24 cellular contexts compared by ENCODE assay signal in genomic region chr17:64632193-64632592, GRCh38. TPM values are rescaled to one million over a fixed set of nuclear protein-coding genes. Genes with fewer than 3 reads are reported as not detected.
DNase-seq lines count a peak whose midpoint lies in the region; ATAC-seq, FAIRE-seq and TF ChIP-seq lines count a peak whose summit lies in the region.
"Had no signal": no experiment of that assay in that cellular context is flagged by ENCODE, and none has a peak within 500 bp of the region (broad histone marks: within the 10 kb centered on the region; RNA-seq: fewer than 3 reads in every experiment).

No MANE protein-coding gene starts in this region.

- H3K9me3 ChIP-seq in GM23248 (ENCODE audit: low read depth) (no peaks in the 10 kb centered on the region), astrocyte (ENCODE audit: insufficient read depth, low read depth, low read length) (no peaks in the 10 kb centered on the region), skeletal muscle satellite cell (replicated peaks; ENCODE audit: low read length) (no peaks in the 10 kb centered on the region)
- H3K9me3 ChIP-seq: colonic mucosa, stomach, tibial artery had no signal

- ATAC-seq in HG03469 (IDR thresholded peaks at IDR 0.05; ENCODE audit: unreplicated experiment), result no peak
- ATAC-seq: activated CD8-positive, alpha-beta T cell treated with anti-CD3 and anti-CD28 coated beads, Interleukin-2, amount 10 ng/mL, durations not matched to agents 7 days and 5 days; CD8-positive, alpha-beta T cell; GM23338; sciatic nerve had no signal

- peaks cover 55% of the 10 kb centered on the region for H4K20me1 ChIP-seq in GM23248 (ENCODE audit: insufficient read depth)
- peaks cover 86% of the 10 kb centered on the region for H4K20me1 ChIP-seq in astrocyte (ENCODE audit: insufficient read depth, low read length)

- H3K4me1 Mint-ChIP-seq in astrocyte (ENCODE audit: low read depth, unreplicated experiment), result peaks cover 60% of the 10 kb centered on the region
- H3K4me1 Mint-ChIP-seq: nephron progenitor cell had no signal

- no peak for FAIRE-seq in astrocyte (lab: Jason Lieb, UNC)

- H3K9me2 ChIP-seq in GM23248 (ENCODE audit: insufficient read depth), result no peaks in the 10 kb centered on the region

- no peaks in the 10 kb centered on the region for H3K27me3 ChIP-seq in GM23248 (replicated peaks; ENCODE audit: insufficient read depth)
- no peaks in the 10 kb centered on the region for H3K27me3 ChIP-seq in astrocyte (ENCODE audit: insufficient read depth, low read length)
- H3K27me3 ChIP-seq in skeletal muscle satellite cell (ENCODE audit: control insufficient read depth, insufficient read depth, low read length), result no peaks in the 10 kb centered on the region
- H3K27me3 ChIP-seq: colonic mucosa, stomach, tibial artery had no signal

- H2AFZ ChIP-seq in GM23248, result no peak overlapping the region
- H2AFZ ChIP-seq in astrocyte (ENCODE audit: low read depth, low read length), result no peak overlapping the region
- H2AFZ ChIP-seq: GM23338 had no signal

- H3K27ac ChIP-seq in GM23248 (peak overlapping the region; percentile 74), astrocyte (ENCODE audit: low read depth, low read length) (peak overlapping the region; percentile 7)
- H3K27ac ChIP-seq: colonic mucosa, stomach, tibial artery had no signal

- peak overlapping the region; percentile 23 for H3K27ac Mint-ChIP-seq in astrocyte (ENCODE audit: unreplicated experiment)
- H3K27ac Mint-ChIP-seq: activated CD8-positive, alpha-beta T cell treated with anti-CD3 and anti-CD28 coated beads, Interleukin-2, amount 10 ng/mL, durations not matched to agents 7 days and 5 days; CD8-positive, alpha-beta T cell; GM23338; mesothelial cell of epicardium had no signal

- peaks cover 94% of the 10 kb centered on the region for H3F3A ChIP-seq in GM23248 (ENCODE audit: insufficient read depth)

- peaks cover 92% of the 10 kb centered on the region for H3K4me1 ChIP-seq in GM23248 (ENCODE audit: insufficient read depth)
- peaks cover 26% of the 10 kb centered on the region for H3K4me1 ChIP-seq in astrocyte (ENCODE audit: insufficient read depth, low read length)
- peaks cover 54% of the 10 kb centered on the region for H3K4me1 ChIP-seq in skeletal muscle satellite cell (ENCODE audit: control insufficient read depth, insufficient read depth, low read length)
- H3K4me1 ChIP-seq: colonic mucosa had no signal

- 89 to 91% methylated on average over 3 of the region's 3 CpGs for WGBS in GM23248 (ENCODE audit: low coverage in 1 of 2, low lambda C conversion rate in 2 of 2, missing lambda C conversion rate in 2 of 2), 2 experiments

- peak overlapping the region; percentile 46 for H3K4me2 ChIP-seq in GM23248 (ENCODE audit: unreplicated experiment)
- H3K4me2 ChIP-seq in astrocyte (ENCODE audit: low read length), result no peak overlapping the region
- no peak overlapping the region for H3K4me2 ChIP-seq in skeletal muscle satellite cell (ENCODE audit: low read length)
- H3K4me2 ChIP-seq: GM23338 had no signal

- H3K36me3 ChIP-seq in GM23248 (ENCODE audit: low read depth) (peaks cover 24% of the 10 kb centered on the region), astrocyte (ENCODE audit: insufficient read depth, low read length) (peaks cover 3% of the 10 kb centered on the region), skeletal muscle satellite cell (ENCODE audit: insufficient read depth, low read length) (peaks cover 27% of the 10 kb centered on the region)
- H3K36me3 ChIP-seq: colonic mucosa, stomach, tibial artery had no signal

- no peaks in the 10 kb centered on the region for H3K9me3 Mint-ChIP-seq in astrocyte (ENCODE audit: unreplicated experiment)
- H3K9me3 Mint-ChIP-seq: CD8-positive, alpha-beta T cell; GM23338; nephron progenitor cell had no signal

- in situ Hi-C loops in GM23248 (cut with MboI) (no loop called here), G401 (cut with HindIII; ENCODE audit: low sequenced_read_pairs) (no loop called here)

- H3K9ac ChIP-seq in GM23248 (peak overlapping the region; percentile 31; the same call in 1 of the 2 replicates), astrocyte (ENCODE audit: low read length) (peak overlapping the region; percentile 6), skeletal muscle satellite cell (ENCODE audit: low read depth, low read length) (peak overlapping the region; percentile 2)

- H3K4me3 ChIP-seq in GM23248 (no peak overlapping the region), astrocyte (ENCODE audit: insufficient read depth, low read depth, low read length) (no peak overlapping the region), skeletal muscle satellite cell (ENCODE audit: low read length) (no peak overlapping the region)
- H3K4me3 ChIP-seq: colonic mucosa, GM23338, stomach, tibial artery had no signal

- peaks cover 20% of the 10 kb centered on the region for H3K36me3 Mint-ChIP-seq in astrocyte (ENCODE audit: low read depth, unreplicated experiment)

- H3K79me2 ChIP-seq in GM23248 (ENCODE audit: insufficient read depth) (peaks cover 98% of the 10 kb centered on the region), astrocyte (ENCODE audit: insufficient read depth, low read length) (peaks cover 100% of the 10 kb centered on the region)

- H3K27me3 Mint-ChIP-seq in astrocyte (ENCODE audit: low read depth, unreplicated experiment), result no peaks in the 10 kb centered on the region

- DNase-seq in GM23248, result no peak
- DNase-seq in astrocyte (ENCODE audit: low read depth), result no peak
- peak; percentile 23 for DNase-seq in kidney glomerular epithelial cell (lab: John Stamatoyannopoulos, UW)
- DNase-seq in NCI-H2081 (lab: John Stamatoyannopoulos, UW), result no peak
- DNase-seq in G401 (ENCODE audit: low spot score), result no peak
- DNase-seq: activated CD4-positive, alpha-beta T cell treated with anti-CD3 and anti-CD28 coated beads for 1 hour; activated CD8-positive, alpha-beta T cell treated with anti-CD3 and anti-CD28 coated beads, Interleukin-2, amount 10 ng/mL, durations not matched to agents 7 days and 5 days; activated T-cell treated with anti-CD3 and anti-CD28 coated beads for 4 hours; CD8-positive, alpha-beta T cell; colonic mucosa; GDM1; NCI-H1417; NCI-H446; NCI-H82; nephron progenitor cell; posterior cingulate gyrus; SHP77 treated with DMSO at 0.1 percent for 48 hours; stomach; tibial artery had no signal

- no peak for TF ChIP-seq CTCF in astrocyte (IDR thresholded peaks at IDR 0.05; ENCODE audit: insufficient read depth, low read depth, low read length)

- H3K4me3 Mint-ChIP-seq in astrocyte (ENCODE audit: unreplicated experiment), result no peak overlapping the region
- H3K4me3 Mint-ChIP-seq: activated CD8-positive, alpha-beta T cell treated with anti-CD3 and anti-CD28 coated beads, Interleukin-2, amount 10 ng/mL, durations not matched to agents 7 days and 5 days; CD8-positive, alpha-beta T cell; GM23338; mesothelial cell of epicardium; nephron progenitor cell had no signal

RNA-seq across cellular contexts. Expression of gene SMURF2, which starts 29.9 kb away (rescaled TPM):
- 157 and 159 TPM in 2 replicates for total RNA-seq in GM23248 (2014; rRNA removed; shearing (Covaris generic))
- polyA plus RNA-seq in GM23248 (2016; fragmentation: Nextera tagmentation; extraction: Ambion mirVana), result 50.8 and 54.3 TPM in 2 replicates
- total RNA-seq in astrocyte, result 104 and 126 TPM in 2 replicates
- 96.6 and 129 TPM in 2 replicates for total RNA-seq in skeletal muscle satellite cell (2012; rRNA removed)
- total RNA-seq in G401 (2014; rRNA removed; shearing (Covaris generic)), result 34.8 and 44.1 TPM in 2 replicates
